Comparison of ENCODE assay signal across 8 cellular contexts in genomic region chr19:2552859-2553258, GRCh38.
DNase-seq lines count a peak whose midpoint lies in the region; ATAC-seq, FAIRE-seq and TF ChIP-seq lines count a peak whose summit lies in the region.

No MANE protein-coding gene starts in this region.

- peaks cover 41% of the 10 kb centered on the region for H3K4me1 Mint-ChIP-seq in stimulated activated naive CD8-positive, alpha-beta T cell treated with anti-CD3 and anti-CD28 coated beads, Interleukin-15, Interleukin-2, amounts not matched to agents 100 ng/mL and 50 ng/mL, for 24 hours (ENCODE audit: low read depth)

- H3K36me3 ChIP-seq in kidney (ENCODE audit: control insufficient read depth in 1 of 2, insufficient read depth in 2 of 2, low read length in 2 of 2) = no peaks in the 10 kb centered on the region

- H3K9ac ChIP-seq in kidney (ENCODE audit: low read length in 2 of 2) = peak overlapping the region in 1 of 2 donors; percentile 34

- H3K4me1 ChIP-seq in A549 = peaks cover 21% of the 10 kb centered on the region
- peaks cover 4 to 10% of the 10 kb centered on the region in 2 donors for H3K4me1 ChIP-seq in kidney (ENCODE audit: control insufficient read depth in 1 of 2, insufficient read depth in 1 of 2, low read depth in 1 of 2, low read length in 2 of 2)

- peak overlapping the region; percentile 35 for H3K4me3 ChIP-seq in A549
- peak overlapping the region in 1 of 2 donors; percentile 25 for H3K4me3 ChIP-seq in kidney (ENCODE audit: low read length in 2 of 2)

- DNase-seq in A549 (ENCODE audit: low read depth in 1 of 2, low spot score in 1 of 2) = no peak
- DNase-seq in GM19239 (ENCODE audit: insufficient read length, low spot score) = peak; percentile 85
- DNase-seq in KG1 (lab: John Stamatoyannopoulos, UW) = peak; percentile 80
- peak; percentile 42 to 59 for DNase-seq in activated CD4-positive, alpha-beta T cell treated with anti-CD3 and anti-CD28 coated beads, Interleukin-2, amount 50 U/mL, for 48 hours
- peak; percentile 10 for DNase-seq in kidney
- DNase-seq in NCI-H1105 (lab: John Stamatoyannopoulos, UW) = no peak

- H3K9me3 Mint-ChIP-seq in stimulated activated naive CD8-positive, alpha-beta T cell treated with anti-CD3 and anti-CD28 coated beads, Interleukin-15, Interleukin-2, amounts not matched to agents 100 ng/mL and 50 ng/mL, for 24 hours = no peaks in the 10 kb centered on the region

- TF ChIP-seq EP300 in A549 (IDR thresholded peaks at IDR 0.05) = no peak

- TF ChIP-seq POLR2A in A549 (IDR thresholded peaks at IDR 0.05; ENCODE audit: low read length) = no peak

- H3K4me2 ChIP-seq in A549 = peak overlapping the region; percentile 80

- H3K4me3 Mint-ChIP-seq in stimulated activated naive CD8-positive, alpha-beta T cell treated with anti-CD3 and anti-CD28 coated beads, Interleukin-15, Interleukin-2, amounts not matched to agents 100 ng/mL and 50 ng/mL, for 24 hours = peak overlapping the region; percentile 67

- POLR2A ChIA-PET in A549 (lab: Yijun Ruan, JAX) = interaction anchor here (0.6 to 3.1 kb wide), 7 partner anchors 9 to 76 kb away, joined by 3 to 24 read pairs (median 4); partner anchors contain the start of gene GADD45B

- CTCF ChIA-PET in A549 (lab: Yijun Ruan, JAX) = interaction anchor here (0.6 to 2.0 kb wide), 4 partner anchors 9 to 543 kb away, joined by 3 to 5 read pairs (median 3); no protein-coding TSS in a partner anchor

- TF ChIP-seq CTCF in A549 (IDR thresholded peaks at IDR 0.05) = no peak
- no peak for TF ChIP-seq CTCF in kidney (IDR thresholded peaks at IDR 0.05; ENCODE audit: borderline replicate concordance, extremely low read depth, insufficient read depth)

- no peak for FAIRE-seq in A549 (lab: Jason Lieb, UNC)
- peak; percentile 92 for FAIRE-seq in GM19239 (lab: Jason Lieb, UNC)
- FAIRE-seq in kidney (lab: Jason Lieb, UNC) = no peak

- peak overlapping the region; percentile 91 for H3K27ac Mint-ChIP-seq in stimulated activated naive CD8-positive, alpha-beta T cell treated with anti-CD3 and anti-CD28 coated beads, Interleukin-15, Interleukin-2, amounts not matched to agents 100 ng/mL and 50 ng/mL, for 24 hours

- H3K27ac ChIP-seq in A549 = peak overlapping the region; percentile 76 to 84
- H3K27ac ChIP-seq in kidney (ENCODE audit: low read depth in 2 of 2, low read length in 2 of 2) = peak overlapping the region in 1 of 2 donors; percentile 37

- TF ChIP-seq RAD21 in A549 (conservative IDR thresholded peaks at IDR 0.05 in 1 of 2, IDR thresholded peaks at IDR 0.05 in 1 of 2) = no peak

- intact Hi-C loops in kidney (cut with DNase I) = no loop called here

- ATAC-seq in A549 (peak in 1 of 2 experiments; percentile 19; a peak in 2 of 6 replicates), HG03469 (IDR thresholded peaks at IDR 0.05; ENCODE audit: unreplicated experiment) (no peak)

- H3K9me3 ChIP-seq in A549 = no peaks in the 10 kb centered on the region
- no peaks in the 10 kb centered on the region for H3K9me3 ChIP-seq in kidney (ENCODE audit: control insufficient read depth in 1 of 2, low read length in 2 of 2)

- no peaks in the 10 kb centered on the region for H3K36me3 Mint-ChIP-seq in stimulated activated naive CD8-positive, alpha-beta T cell treated with anti-CD3 and anti-CD28 coated beads, Interleukin-15, Interleukin-2, amounts not matched to agents 100 ng/mL and 50 ng/mL, for 24 hours (ENCODE audit: low read depth)

- no peaks in the 10 kb centered on the region for H3K27me3 Mint-ChIP-seq in stimulated activated naive CD8-positive, alpha-beta T cell treated with anti-CD3 and anti-CD28 coated beads, Interleukin-15, Interleukin-2, amounts not matched to agents 100 ng/mL and 50 ng/mL, for 24 hours

- WGBS in A549 (ENCODE audit: missing lambda C conversion rate) = 4% methylated on average over 11 of the region's 11 CpGs

TF ChIP-seq in A549, 52 proteins besides CTCF, POLR2A, EP300 and RAD21:
- TF ChIP-seq ATOH8 (CRISPR knock-in tag; IDR thresholded peaks at IDR 0.05; ENCODE audit: low read depth) (no peak), USF2 (IDR thresholded peaks at IDR 0.05) (no peak), MAZ (IDR thresholded peaks at IDR 0.05; ENCODE audit: borderline replicate concordance, low read depth, low read length) (no peak), GATA3 (IDR thresholded peaks at IDR 0.05; ENCODE audit: borderline replicate concordance) (peak; percentile 55; the same call in 1 of the 2 replicates)

Comparison
In these comparisons a context has a peak if more than half of its experiments do, and no peak if none do; other contexts are left out.
1. DNase-seq: peak in GM19239 (single experiment), KG1 (single experiment), activated CD4-positive, alpha-beta T cell treated with anti-CD3 and anti-CD28 coated beads, Interleukin-2, amount 50 U/mL, for 48 hours (2 of 2) and kidney (single experiment); none in A549 (0 of 2) and NCI-H1105 (single experiment).